ENCODE assay signal across 17 cellular contexts in genomic region chr16:6558133-6558532, GRCh38.
"Had no signal": no experiment of that assay in that cellular context is flagged by ENCODE, and none has a peak within 500 bp of the region (broad histone marks: within the 10 kb centered on the region; RNA-seq: fewer than 3 reads in every experiment).

No MANE protein-coding gene starts in this region.

- H3K27ac ChIP-seq: brain microvascular endothelial cell, esophagus squamous epithelium, left ventricle myocardium inferior, parathyroid adenoma, right atrium auricular region had no signal

- DNase-seq: activated CD4-positive, alpha-beta T cell treated with anti-CD3 and anti-CD28 coated beads, Interleukin-2, amount 50 U/mL, for 1 hour; activated CD4-positive, CD25-positive, alpha-beta regulatory T cell; activated T-cell treated with anti-CD3 and anti-CD28 coated beads, Interleukin-2, amount 50 U/mL, for 1 hour; amygdala; brain microvascular endothelial cell; dermis blood vessel endothelial cell; esophagus squamous epithelium; foreskin fibroblast; glutamatergic neuron; kidney; left ventricle myocardium inferior; mesenchymal stem cell; small intestine had no signal

- H3K4me1 ChIP-seq: esophagus squamous epithelium, left ventricle myocardium inferior, parathyroid adenoma, right atrium auricular region had no signal

- H3K9me3 ChIP-seq: esophagus squamous epithelium, left ventricle myocardium inferior, right atrium auricular region had no signal

- H3K9ac ChIP-seq: parathyroid adenoma had no signal

- H3K27ac Mint-ChIP-seq: activated naive CD8-positive, alpha-beta T cell had no signal

- H3K36me3 ChIP-seq: brain microvascular endothelial cell, esophagus squamous epithelium, left ventricle myocardium inferior, right atrium auricular region had no signal

- H3K36me3 Mint-ChIP-seq: activated naive CD8-positive, alpha-beta T cell had no signal

- H3K79me2 ChIP-seq: parathyroid adenoma had no signal

- H3K4me3 ChIP-seq: esophagus squamous epithelium, left ventricle myocardium inferior, right atrium auricular region had no signal

- H3K27me3 ChIP-seq: brain microvascular endothelial cell, esophagus squamous epithelium, right atrium auricular region had no signal

- H3K4me3 Mint-ChIP-seq: activated naive CD8-positive, alpha-beta T cell; neural crest cell had no signal

- H2AFZ ChIP-seq: parathyroid adenoma had no signal

- H3K9me3 Mint-ChIP-seq: neural crest cell had no signal
